Comparison of ENCODE assay signal across 2 cellular contexts in genomic region chr1:160251006-160251405, GRCh38.
TF ChIP-seq lines count a peak whose summit lies in the region.

No MANE protein-coding gene starts in this region.

TF ChIP-seq in GM23338, 12 proteins besides CTCF, POLR2A, EP300 and RAD21:
- TF ChIP-seq ZNF462 (CRISPR knock-in tag; IDR thresholded peaks at IDR 0.05) (no peak), EZH2phosphoT487 (IDR thresholded peaks at IDR 0.05; ENCODE audit: unreplicated experiment) (no peak), JUNB (IDR thresholded peaks at IDR 0.05; ENCODE audit: unreplicated experiment) (no peak), ZNF114 (CRISPR knock-in tag; IDR thresholded peaks at IDR 0.05) (no peak), ETS1 (IDR thresholded peaks at IDR 0.05) (no peak), REST (IDR thresholded peaks at IDR 0.05; ENCODE audit: unreplicated experiment) (no peak), CREB1 (CRISPR knock-in tag; IDR thresholded peaks at IDR 0.05; ENCODE audit: low read depth) (no peak), ZNF331 (CRISPR knock-in tag; IDR thresholded peaks at IDR 0.05; ENCODE audit: low read depth) (no peak), STAT1 (IDR thresholded peaks at IDR 0.05; ENCODE audit: unreplicated experiment) (no peak), EZH2 (IDR thresholded peaks at IDR 0.05; ENCODE audit: low read depth, unreplicated experiment) (no peak), POLR2AphosphoS5 (IDR thresholded peaks at IDR 0.05; ENCODE audit: low read depth) (no peak)
TF ChIP-seq in GM23338: peak in this region for 0.

TF ChIP-seq in liver, 16 proteins besides CTCF, POLR2A, EP300 and RAD21 (continued from another document):
- TF ChIP-seq REST (IDR thresholded peaks at IDR 0.05), result no peak
- no peak for TF ChIP-seq TAF1 (conservative IDR thresholded peaks at IDR 0.05)
- TF ChIP-seq YY1 (IDR thresholded peaks at IDR 0.05), result no peak
- peak in 1 of 2 donors; percentile 38 for TF ChIP-seq RXRA (IDR thresholded peaks at IDR 0.05)
- TF ChIP-seq ZBTB33 (IDR thresholded peaks at IDR 0.05), result no peak
